In the genomic region with DNA sequence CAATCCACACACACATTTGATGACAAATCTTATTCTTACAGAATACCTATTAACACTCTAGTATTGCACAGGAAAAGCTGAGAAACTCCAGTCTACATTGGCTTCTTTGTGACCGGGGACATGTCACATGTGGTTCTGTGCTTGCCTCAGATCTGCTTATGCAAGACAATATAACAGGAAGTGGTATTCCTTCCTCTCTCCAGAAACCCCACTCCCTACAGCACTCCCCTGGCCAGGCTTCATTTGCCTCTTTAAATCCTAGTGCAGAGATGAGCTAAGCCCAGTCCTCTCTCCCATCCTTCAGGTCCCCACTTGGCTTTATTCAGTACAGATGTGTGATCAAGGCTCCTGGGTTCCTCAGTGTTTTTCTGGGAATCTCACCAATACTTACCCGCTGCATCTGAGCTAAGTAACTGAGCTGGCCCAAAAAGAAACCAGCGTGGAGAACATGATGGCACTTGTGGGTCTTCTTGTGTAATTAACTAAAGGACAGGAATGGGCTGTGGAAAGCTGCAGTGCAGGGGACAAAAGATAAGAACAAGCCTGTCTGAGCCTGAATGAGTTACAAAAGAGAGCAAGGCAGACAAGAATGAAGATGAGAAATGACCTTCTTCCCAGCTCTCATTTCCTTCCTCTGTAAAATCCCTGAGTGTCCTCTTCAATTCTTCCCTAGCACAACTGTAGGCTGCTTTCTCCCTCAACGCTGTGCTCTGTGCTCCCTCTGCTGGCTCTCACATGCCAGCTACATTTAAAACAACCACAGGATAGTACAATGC, we compare ENCODE assay signal across 8 cellular contexts.
A peak's percentile ranks its signal among the peaks of the same experiment; 100 is the strongest.
DNase-seq lines count a peak whose midpoint lies in the region; ATAC-seq and TF ChIP-seq lines count a peak whose summit lies in the region.

No MANE protein-coding gene starts in this region.

- H3K4me3 ChIP-seq in kidney epithelial cell (ENCODE audit: low read depth, low read length): no peak overlapping the region

- H3K27me3 ChIP-seq in kidney epithelial cell (ENCODE audit: control insufficient read depth, insufficient read depth, low read length): no peaks in the 10 kb centered on the region

- TF ChIP-seq CTCF in GM13976 (IDR thresholded peaks at IDR 0.05; ENCODE audit: borderline replicate concordance, control extremely low read depth, extremely low read depth, insufficient read depth, missing control alignments) (peak; percentile 59), kidney epithelial cell (IDR thresholded peaks at IDR 0.05; ENCODE audit: insufficient read depth, low read length, poor library complexity, severe bottlenecking) (peak; percentile 90)

- in situ Hi-C loops in ACHN (cut with HindIII; ENCODE audit: low pct_ligation_motif_present, low pct_unique_long_range_greater_than_20kb, low sequenced_read_pairs) (no loop called here), GM13976 (cut with MboI; ENCODE audit: low sequenced_read_pairs, unreplicated experiment) (no loop called here)

- peak; percentile 42 for DNase-seq in ACHN
- DNase-seq in GM13976 (ENCODE audit: low spot score): peak; percentile 57
- DNase-seq in NCI-H1930 (lab: John Stamatoyannopoulos, UW): peak; percentile 56 to 71
- DNase-seq in T-helper 9 cell: peak; percentile 18
- DNase-seq in cerebellar cortex (ENCODE audit: low spot score): peak; percentile 80
- peak; percentile 25 for DNase-seq in kidney epithelial cell (ENCODE audit: low read depth)
- peak; percentile 14 to 30 for DNase-seq in stimulated activated CD4-positive, alpha-beta T cell treated with anti-CD3 and anti-CD28 coated beads, Interleukin-4, amount 100 ng/mL, for 4 hours

- no peaks in the 10 kb centered on the region for H3K36me3 ChIP-seq in kidney epithelial cell (ENCODE audit: control insufficient read depth, insufficient read depth, low read length)

- peak; percentile 85 for ATAC-seq in HG02981 (IDR thresholded peaks at IDR 0.05; ENCODE audit: unreplicated experiment)

Comparison
In these comparisons a context has a peak if more than half of its experiments do, and no peak if none do; other contexts are left out.
1. DNase-seq: peak in every context shown above with its lines; median percentile 80 in cerebellar cortex; 64 in NCI-H1930; 57 in GM13976; 42 in ACHN; 25 in kidney epithelial cell; 22 in stimulated activated CD4-positive, alpha-beta T cell treated with anti-CD3 and anti-CD28 coated beads, Interleukin-4, amount 100 ng/mL, for 4 hours; 18 in T-helper 9 cell.